ENCODE assay signal across 8 cellular contexts in the genomic region with DNA sequence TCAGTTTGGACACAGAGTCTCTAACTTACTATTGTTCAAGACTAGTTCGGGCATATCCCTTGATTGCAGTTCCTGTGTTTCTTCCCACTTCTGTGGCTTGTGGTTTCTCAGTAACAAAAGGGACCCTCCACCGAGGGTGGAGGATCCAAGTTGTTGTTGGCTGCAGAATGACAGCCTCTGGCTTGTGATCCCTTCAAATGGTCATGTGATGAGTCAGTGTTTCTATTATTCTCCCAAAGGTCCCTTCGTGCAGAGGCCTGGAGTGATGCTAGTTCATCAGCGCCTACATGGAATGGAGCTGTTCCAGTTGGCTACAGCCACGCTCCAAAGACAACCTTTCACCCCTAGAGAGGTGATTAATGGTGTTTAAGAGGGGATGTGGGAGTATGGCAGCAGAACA. TPM values are rescaled to one million over a fixed set of nuclear protein-coding genes. Genes with fewer than 3 reads are reported as not detected.
A peak's percentile ranks its signal among the peaks of the same experiment; 100 is the strongest.
DNase-seq lines count a peak whose midpoint lies in the region; ATAC-seq, FAIRE-seq and TF ChIP-seq lines count a peak whose summit lies in the region.

No MANE protein-coding gene starts in this region.

- H3K36me3 Mint-ChIP-seq in progenitor cell of endocrine pancreas (ENCODE audit: insufficient read depth) = peaks cover 26% of the 10 kb centered on the region
- peaks cover 27% of the 10 kb centered on the region for H3K36me3 Mint-ChIP-seq in stimulated activated effector memory CD8-positive, alpha-beta T cell treated with anti-CD3 and anti-CD28 coated beads, Interleukin-12 subunit alpha, Interleukin-12 subunit beta, amount 100 ng/mL, for 72 hours

- H3K4me1 ChIP-seq in PC-3 (ENCODE audit: insufficient read depth, low read length) (peaks cover 12% of the 10 kb centered on the region), fibroblast of lung (ENCODE audit: control insufficient read depth, extremely low read depth, insufficient read depth, low read length) (peaks cover 30% of the 10 kb centered on the region), pancreas (peaks cover 4 to 7% (median 5%) of the 10 kb centered on the region in 3 donors), colonic mucosa (peaks cover 11% of the 10 kb centered on the region)

- H3K4me3 Mint-ChIP-seq in progenitor cell of endocrine pancreas (ENCODE audit: low read depth) = peak overlapping the region; percentile 17
- H3K4me3 Mint-ChIP-seq in stimulated activated effector memory CD8-positive, alpha-beta T cell treated with anti-CD3 and anti-CD28 coated beads, Interleukin-12 subunit alpha, Interleukin-12 subunit beta, amount 100 ng/mL, for 72 hours = no peak overlapping the region

- H3K9me3 ChIP-seq in PC-3 (ENCODE audit: low read length) = no peaks in the 10 kb centered on the region
- H3K9me3 ChIP-seq in fibroblast of lung (ENCODE audit: control insufficient read depth, insufficient read depth, low read depth, low read length) = no peaks in the 10 kb centered on the region
- no peaks in the 10 kb centered on the region for H3K9me3 ChIP-seq in pancreas
- no peaks in the 10 kb centered on the region for H3K9me3 ChIP-seq in colonic mucosa

- no peak overlapping the region for H2AFZ ChIP-seq in PC-3 (ENCODE audit: low read length)
- no peak overlapping the region for H2AFZ ChIP-seq in fibroblast of lung (ENCODE audit: low read length)

- H3K9ac ChIP-seq in PC-3 (ENCODE audit: low read length) (no peak overlapping the region), fibroblast of lung (ENCODE audit: insufficient read depth, low read length) (no peak overlapping the region), colonic mucosa (ENCODE audit: low read depth in 2 of 2, low read length in 2 of 2) (no peak overlapping the region)

- intact Hi-C loops in PC-3 (cut with micrococcal nuclease) = no loop called here
- intact Hi-C loops in pancreas (cut with DNase I) = no loop called here
- intact Hi-C loops in colonic mucosa (cut with DNase I) = no loop called here

- H3K4me3 ChIP-seq in PC-3 (ENCODE audit: low read length) (no peak overlapping the region), fibroblast of lung (replicated peaks in 1 of 4; ENCODE audit: control extremely low read depth in 1 of 4, insufficient read depth in 1 of 4, low read depth in 3 of 4, low read length in 4 of 4) (no peak overlapping the region), pancreas (no peak overlapping the region), colonic mucosa (no peak overlapping the region)

- BruUV-seq in PC-3 (replicated peaks; lab: Mats Ljungman, UMichigan) = no TSS peak

- peaks cover 13% of the 10 kb centered on the region for H3K4me1 Mint-ChIP-seq in progenitor cell of endocrine pancreas (ENCODE audit: low read depth)
- peaks cover 35% of the 10 kb centered on the region for H3K4me1 Mint-ChIP-seq in stimulated activated effector memory CD8-positive, alpha-beta T cell treated with anti-CD3 and anti-CD28 coated beads, Interleukin-12 subunit alpha, Interleukin-12 subunit beta, amount 100 ng/mL, for 72 hours

- H3K27me3 ChIP-seq in PC-3 (ENCODE audit: low read length) (peaks cover 12% of the 10 kb centered on the region), fibroblast of lung (ENCODE audit: control insufficient read depth, insufficient read depth, low read length) (no peaks in the 10 kb centered on the region), pancreas (no peaks in the 10 kb centered on the region), colonic mucosa (peaks cover 20% of the 10 kb centered on the region)

- CTCF ChIA-PET in PC-3 (lab: Charles Lee) = no interaction called here

- H3F3A ChIP-seq in PC-3 (ENCODE audit: low read length, unreplicated experiment) = no peaks in the 10 kb centered on the region

- no peaks in the 10 kb centered on the region for H4K20me1 ChIP-seq in PC-3 (ENCODE audit: low read length)
- no peaks in the 10 kb centered on the region for H4K20me1 ChIP-seq in fibroblast of lung (ENCODE audit: control insufficient read depth, extremely low read depth, insufficient read depth, low read length)

- in situ Hi-C loops in G401 (cut with HindIII; ENCODE audit: low sequenced_read_pairs) = no loop called here

- H3K79me2 ChIP-seq in PC-3 (ENCODE audit: low read length) = no peaks in the 10 kb centered on the region
- H3K79me2 ChIP-seq in fibroblast of lung (ENCODE audit: control insufficient read depth, insufficient read depth, low read length) = no peaks in the 10 kb centered on the region

- 75 to 85% methylated on average over 5 of the region's 5 CpGs for WGBS in pancreas, 2 donors

- DNase-seq in G401 (ENCODE audit: low spot score) (peak; percentile 8), PC-3 (peak; percentile 45), fibroblast of lung (ENCODE audit: low read depth in 2 of 2) (peak; percentile 88 to 99), progenitor cell of endocrine pancreas (ENCODE audit: low spot score, unreplicated experiment) (no peak), pancreas (no peak), colonic mucosa (no peak)
- no peak for DNase-seq in stimulated activated effector memory CD8-positive, alpha-beta T cell treated with anti-CD3 and anti-CD28 coated beads, Interleukin-12 subunit alpha, Interleukin-12 subunit beta, amount 100 ng/mL, for 72 hours (ENCODE audit: low spot score in 2 of 2)

- H3K36me3 ChIP-seq in PC-3 (ENCODE audit: low read depth, low read length) = peaks cover 44% of the 10 kb centered on the region
- H3K36me3 ChIP-seq in fibroblast of lung (ENCODE audit: control insufficient read depth, insufficient read depth, low read length) = peaks cover 19% of the 10 kb centered on the region
- H3K36me3 ChIP-seq in pancreas = peaks cover 0 to 27% (median 11%) of the 10 kb centered on the region in 3 donors
- H3K36me3 ChIP-seq in colonic mucosa = peaks cover 16% of the 10 kb centered on the region

- H3K27me3 Mint-ChIP-seq in progenitor cell of endocrine pancreas = peaks cover 7% of the 10 kb centered on the region

- no peak for TF ChIP-seq CTCF in PC-3 (conservative IDR thresholded peaks at IDR 0.05; ENCODE audit: low read depth, low read length)
- no peak for TF ChIP-seq CTCF in fibroblast of lung (conservative IDR thresholded peaks at IDR 0.05 in 1 of 2, IDR thresholded peaks at IDR 0.05 in 1 of 2; ENCODE audit: low read depth in 1 of 2, low read length in 2 of 2)
- no peak for TF ChIP-seq CTCF in progenitor cell of endocrine pancreas (IDR thresholded peaks at IDR 0.05; ENCODE audit: unreplicated experiment)
- no peak for TF ChIP-seq CTCF in pancreas (IDR thresholded peaks at IDR 0.05)
- no peak for TF ChIP-seq CTCF in colonic mucosa (IDR thresholded peaks at IDR 0.05)

- peak overlapping the region; percentile 43 for H3K27ac Mint-ChIP-seq in progenitor cell of endocrine pancreas
- no peak overlapping the region for H3K27ac Mint-ChIP-seq in stimulated activated effector memory CD8-positive, alpha-beta T cell treated with anti-CD3 and anti-CD28 coated beads, Interleukin-12 subunit alpha, Interleukin-12 subunit beta, amount 100 ng/mL, for 72 hours

- ATAC-seq in PC-3 = no peak
- ATAC-seq in pancreas = no peak
- no peak for ATAC-seq in GM18517 (IDR thresholded peaks at IDR 0.05; ENCODE audit: unreplicated experiment)
- no peak for ATAC-seq in stimulated activated effector memory CD8-positive, alpha-beta T cell treated with anti-CD3 and anti-CD28 coated beads, Interleukin-12 subunit alpha, Interleukin-12 subunit beta, amount 100 ng/mL, for 72 hours

- no peaks in the 10 kb centered on the region for H3K9me3 Mint-ChIP-seq in progenitor cell of endocrine pancreas (ENCODE audit: low read depth)
- no peaks in the 10 kb centered on the region for H3K9me3 Mint-ChIP-seq in stimulated activated effector memory CD8-positive, alpha-beta T cell treated with anti-CD3 and anti-CD28 coated beads, Interleukin-12 subunit alpha, Interleukin-12 subunit beta, amount 100 ng/mL, for 72 hours

- H3K4me2 ChIP-seq in PC-3 (ENCODE audit: low read length) (no peak overlapping the region), fibroblast of lung (ENCODE audit: extremely low read depth, insufficient read depth, low read length) (peak overlapping the region; percentile 15)

- H3K27ac ChIP-seq in PC-3 (ENCODE audit: low read length) (no peak overlapping the region), fibroblast of lung (ENCODE audit: insufficient read depth, low read length) (peak overlapping the region; percentile 26), pancreas (no peak overlapping the region), colonic mucosa (no peak overlapping the region)

- H3K9me2 ChIP-seq in PC-3 (replicated peaks; ENCODE audit: low read length) = no peaks in the 10 kb centered on the region

- no peak for FAIRE-seq in pancreas (lab: Jason Lieb, UNC)

- POLR2A ChIA-PET in PC-3 (lab: Charles Lee; ENCODE audit: unreplicated experiment) = no interaction called here

RNA-seq across cellular contexts. Expression of gene VWCE, which starts 2.6 kb away (rescaled TPM):
- total RNA-seq in G401 (2014; rRNA removed; shearing (Covaris generic)) = 7.3 and 9.5 TPM in 2 replicates
- total RNA-seq in PC-3 (2014; rRNA removed) (0.15 and 0.35 TPM in 2 replicates), fibroblast of lung (1.5 and 1.7 TPM in 2 replicates), progenitor cell of endocrine pancreas (34.0 and 40.1 TPM in 2 replicates), pancreas (under 1 TPM; 0.16 to 0.90 (median 0.30) TPM), colonic mucosa (under 1 TPM; 0.37 to 0.58 TPM)
- polyA plus RNA-seq in fibroblast of lung (0.30 and 0.68 TPM in 2 replicates), pancreas (under 1 TPM; 0.72 to 0.77 TPM)
- polyA plus RNA-seq in fibroblast of lung (2012) = 0.66 and 0.90 TPM in 2 replicates
- polyA minus RNA-seq in fibroblast of lung (ENCODE audit: low replicate concordance) = 0.59 and 5.1 TPM in 2 replicates

RNA-seq across cellular contexts. Expression of gene DDB1, which starts 35.2 kb away (rescaled TPM):
- 319 and 332 TPM in 2 replicates for total RNA-seq in G401 (2014; rRNA removed; shearing (Covaris generic))
- 450 and 451 TPM in 2 replicates for total RNA-seq in PC-3 (2014; rRNA removed)
- 241 and 282 TPM in 2 replicates for total RNA-seq in fibroblast of lung
- polyA plus RNA-seq in fibroblast of lung = 289 and 298 TPM in 2 replicates
- polyA plus RNA-seq in fibroblast of lung (2012) = 180 and 182 TPM in 2 replicates
- 389 and 438 TPM in 2 replicates for polyA minus RNA-seq in fibroblast of lung (ENCODE audit: low replicate concordance)
- total RNA-seq in progenitor cell of endocrine pancreas = 251 and 254 TPM in 2 replicates
- 10 to 100 TPM; 62.8 to 84.4 (median 74.5) TPM for total RNA-seq in pancreas
- 10 to 100 TPM; 50.9 to 83.8 TPM for polyA plus RNA-seq in pancreas
- total RNA-seq in colonic mucosa = 100 to 1,000 TPM; 154 to 189 TPM

RNA-seq across cellular contexts. Expression of gene TKFC, which starts 35.3 kb away (rescaled TPM):
- total RNA-seq in G401 (2014; rRNA removed; shearing (Covaris generic)) = 22.8 and 36.1 TPM in 2 replicates
- total RNA-seq in PC-3 (2014; rRNA removed) = 56.9 and 88.5 TPM in 2 replicates
- 15.9 and 27.1 TPM in 2 replicates for total RNA-seq in fibroblast of lung
- polyA plus RNA-seq in fibroblast of lung = 11.5 and 15.9 TPM in 2 replicates
- polyA plus RNA-seq in fibroblast of lung (2012) = 20.4 and 23.8 TPM in 2 replicates
- polyA minus RNA-seq in fibroblast of lung (ENCODE audit: low replicate concordance) = 26.2 and 48.0 TPM in 2 replicates
- total RNA-seq in progenitor cell of endocrine pancreas = 68.1 and 78.8 TPM in 2 replicates
- total RNA-seq in pancreas = 10 to 100 TPM; 25.6 to 40.6 (median 32.9) TPM
- polyA plus RNA-seq in pancreas = 10 to 100 TPM; 40.7 to 66.7 TPM
- 10 to 100 TPM; 50.0 to 81.3 TPM for total RNA-seq in colonic mucosa

RNA-seq across cellular contexts. Expression of gene PGA5, which starts 56.8 kb away (rescaled TPM):
- not detected in 2 replicates for total RNA-seq in G401 (2014; rRNA removed; shearing (Covaris generic))
- not detected in 2 replicates for total RNA-seq in PC-3 (2014; rRNA removed)
- total RNA-seq in fibroblast of lung = 3.3 TPM in 1 of 2 replicates, not detected in the other
- 0.18 and 1.3 TPM in 2 replicates for polyA plus RNA-seq in fibroblast of lung
- polyA plus RNA-seq in fibroblast of lung (2012) = 0.71 and 1.7 TPM in 2 replicates
- 2.6 TPM in 1 of 2 replicates, not detected in the other for polyA minus RNA-seq in fibroblast of lung (ENCODE audit: low replicate concordance)
- 0.60 and 0.69 TPM in 2 replicates for total RNA-seq in progenitor cell of endocrine pancreas
- under 1 TPM in 4 of 6 donors, not detected in 2; 0.31 to 0.83 (median 0.60) TPM for total RNA-seq in pancreas
- under 1 TPM; 0.27 to 0.70 TPM for polyA plus RNA-seq in pancreas
- not detected for total RNA-seq in colonic mucosa

Comparison
In these comparisons a context has a peak if more than half of its experiments do, and no peak if none do; other contexts are left out.
1. DNase-seq: peak in G401 (single experiment), PC-3 (single experiment) and fibroblast of lung (2 of 2); none in progenitor cell of endocrine pancreas (single experiment), pancreas (0 of 6), colonic mucosa (single experiment) and stimulated activated effector memory CD8-positive, alpha-beta T cell treated with anti-CD3 and anti-CD28 coated beads, Interleukin-12 subunit alpha, Interleukin-12 subunit beta, amount 100 ng/mL, for 72 hours (0 of 2).